In genomic region chr2:135064149-135064548, GRCh38 we compare ENCODE assay signal across 21 cellular contexts. TPM values are rescaled to one million over a fixed set of nuclear protein-coding genes. Genes with fewer than 3 reads are reported as not detected.
A peak's percentile ranks its signal among the peaks of the same experiment; 100 is the strongest.
DNase-seq lines count a peak whose midpoint lies in the region; ATAC-seq, FAIRE-seq and TF ChIP-seq lines count a peak whose summit lies in the region.
"Had no signal": no experiment of that assay in that cellular context is flagged by ENCODE, and none has a peak within 500 bp of the region (broad histone marks: within the 10 kb centered on the region; RNA-seq: fewer than 3 reads in every experiment).

No MANE protein-coding gene starts in this region.

- no peak for DNase-seq in activated CD8-positive, alpha-beta T cell treated with anti-CD3 and anti-CD28 coated beads for 36 hours
- no peak for DNase-seq in activated CD8-positive, alpha-beta T cell treated with anti-CD3 and anti-CD28 coated beads, Interleukin-2, amount 10 ng/mL, durations not matched to agents 7 days and 5 days
- no peak for DNase-seq in stimulated activated naive CD8-positive, alpha-beta T cell treated with anti-CD3 and anti-CD28 coated beads, Interleukin-15, Interleukin-2, amounts not matched to agents 100 U/mL and 50 U/mL, for 24 hours
- no peak for DNase-seq in C1 segment of cervical spinal cord (lab: John Stamatoyannopoulos, UW)
- DNase-seq in medulla oblongata (ENCODE audit: extremely low spot score), result no peak
- DNase-seq: BE2C, Calu3, DMS79 treated with DMSO at 0.1 percent for 48 hours, GF-D8, GOT3, KG1, MM.1S, NCI-H2029 treated with DMSO at 0.1 percent for 48 hours, NCI-H526 treated with DMSO at 0.1 percent for 48 hours, Right ventricle myocardium superior, RPMI8226 had no signal

- no peak for TF ChIP-seq CTCF in activated CD8-positive, alpha-beta T cell treated with anti-CD3 and anti-CD28 coated beads for 36 hours (IDR thresholded peaks at IDR 0.05)

- intact Hi-C loops in activated CD8-positive, alpha-beta T cell treated with anti-CD3 and anti-CD28 coated beads for 36 hours (cut with micrococcal nuclease), result no loop called here

- H3K36me3 Mint-ChIP-seq in activated CD8-positive, alpha-beta T cell treated with anti-CD3 and anti-CD28 coated beads for 36 hours (ENCODE audit: low read depth), result peaks cover 66% of the 10 kb centered on the region
- H3K36me3 Mint-ChIP-seq in activated CD8-positive, alpha-beta T cell treated with anti-CD3 and anti-CD28 coated beads, Interleukin-2, amount 10 ng/mL, durations not matched to agents 7 days and 5 days (ENCODE audit: low read depth), result peaks cover 63% of the 10 kb centered on the region
- H3K36me3 Mint-ChIP-seq in stimulated activated naive CD8-positive, alpha-beta T cell treated with anti-CD3 and anti-CD28 coated beads, Interleukin-15, Interleukin-2, amounts not matched to agents 100 ng/mL and 50 ng/mL, for 24 hours (ENCODE audit: low read depth), result peaks cover 86% of the 10 kb centered on the region

- H3K9me3 Mint-ChIP-seq in activated CD8-positive, alpha-beta T cell treated with anti-CD3 and anti-CD28 coated beads for 36 hours, result peaks cover 8% of the 10 kb centered on the region
- peaks cover 16% of the 10 kb centered on the region for H3K9me3 Mint-ChIP-seq in activated CD8-positive, alpha-beta T cell treated with anti-CD3 and anti-CD28 coated beads, Interleukin-2, amount 10 ng/mL, durations not matched to agents 7 days and 5 days (ENCODE audit: insufficient read depth)
- H3K9me3 Mint-ChIP-seq in stimulated activated naive CD8-positive, alpha-beta T cell treated with anti-CD3 and anti-CD28 coated beads, Interleukin-15, Interleukin-2, amounts not matched to agents 100 ng/mL and 50 ng/mL, for 24 hours, result peaks cover 5% of the 10 kb centered on the region

- peak; percentile 4 for FAIRE-seq in endometrium (lab: Jason Lieb, UNC)
- FAIRE-seq: GM12891 had no signal

- H3K4me3 Mint-ChIP-seq in activated CD8-positive, alpha-beta T cell treated with anti-CD3 and anti-CD28 coated beads for 36 hours, result no peak overlapping the region
- no peak overlapping the region for H3K4me3 Mint-ChIP-seq in activated CD8-positive, alpha-beta T cell treated with anti-CD3 and anti-CD28 coated beads, Interleukin-2, amount 10 ng/mL, durations not matched to agents 7 days and 5 days
- H3K4me3 Mint-ChIP-seq in stimulated activated naive CD8-positive, alpha-beta T cell treated with anti-CD3 and anti-CD28 coated beads, Interleukin-15, Interleukin-2, amounts not matched to agents 100 ng/mL and 50 ng/mL, for 24 hours, result no peak overlapping the region

- peak overlapping the region; percentile 44 for H3K27ac Mint-ChIP-seq in activated CD8-positive, alpha-beta T cell treated with anti-CD3 and anti-CD28 coated beads for 36 hours
- H3K27ac Mint-ChIP-seq in activated CD8-positive, alpha-beta T cell treated with anti-CD3 and anti-CD28 coated beads, Interleukin-2, amount 10 ng/mL, durations not matched to agents 7 days and 5 days, result no peak overlapping the region
- H3K27ac Mint-ChIP-seq in stimulated activated naive CD8-positive, alpha-beta T cell treated with anti-CD3 and anti-CD28 coated beads, Interleukin-15, Interleukin-2, amounts not matched to agents 100 ng/mL and 50 ng/mL, for 24 hours, result peak overlapping the region; percentile 51

- H3K27me3 Mint-ChIP-seq in activated CD8-positive, alpha-beta T cell treated with anti-CD3 and anti-CD28 coated beads for 36 hours, result no peaks in the 10 kb centered on the region
- H3K27me3 Mint-ChIP-seq in activated CD8-positive, alpha-beta T cell treated with anti-CD3 and anti-CD28 coated beads, Interleukin-2, amount 10 ng/mL, durations not matched to agents 7 days and 5 days (ENCODE audit: low read depth), result no peaks in the 10 kb centered on the region
- H3K27me3 Mint-ChIP-seq in stimulated activated naive CD8-positive, alpha-beta T cell treated with anti-CD3 and anti-CD28 coated beads, Interleukin-15, Interleukin-2, amounts not matched to agents 100 ng/mL and 50 ng/mL, for 24 hours, result no peaks in the 10 kb centered on the region

- CTCF ChIA-PET in activated CD8-positive, alpha-beta T cell treated with anti-CD3 and anti-CD28 coated beads for 36 hours (lab: Charles Lee), result interaction anchor here (0.8 kb wide), 1 partner anchor 183 kb away, joined by 3 read pairs; no protein-coding TSS in a partner anchor
- CTCF ChIA-PET in activated CD8-positive, alpha-beta T cell treated with anti-CD3 and anti-CD28 coated beads, Interleukin-2, amount 10 ng/mL, durations not matched to agents 7 days and 5 days (lab: Charles Lee), result no interaction called here

- peaks cover 47% of the 10 kb centered on the region for H3K4me1 Mint-ChIP-seq in activated CD8-positive, alpha-beta T cell treated with anti-CD3 and anti-CD28 coated beads for 36 hours (ENCODE audit: low read depth)
- peaks cover 11% of the 10 kb centered on the region for H3K4me1 Mint-ChIP-seq in activated CD8-positive, alpha-beta T cell treated with anti-CD3 and anti-CD28 coated beads, Interleukin-2, amount 10 ng/mL, durations not matched to agents 7 days and 5 days (ENCODE audit: low read depth)
- H3K4me1 Mint-ChIP-seq in stimulated activated naive CD8-positive, alpha-beta T cell treated with anti-CD3 and anti-CD28 coated beads, Interleukin-15, Interleukin-2, amounts not matched to agents 100 ng/mL and 50 ng/mL, for 24 hours (ENCODE audit: low read depth), result peaks cover 67% of the 10 kb centered on the region

- POLR2A ChIA-PET in activated CD8-positive, alpha-beta T cell treated with anti-CD3 and anti-CD28 coated beads for 36 hours (lab: Charles Lee), result no interaction called here
- POLR2A ChIA-PET in activated CD8-positive, alpha-beta T cell treated with anti-CD3 and anti-CD28 coated beads, Interleukin-2, amount 10 ng/mL, durations not matched to agents 7 days and 5 days (lab: Charles Lee), result no interaction called here

- no peak for ATAC-seq in activated CD8-positive, alpha-beta T cell treated with anti-CD3 and anti-CD28 coated beads for 36 hours
- no peak for ATAC-seq in activated CD8-positive, alpha-beta T cell treated with anti-CD3 and anti-CD28 coated beads, Interleukin-2, amount 10 ng/mL, durations not matched to agents 7 days and 5 days
- ATAC-seq in stimulated activated naive CD8-positive, alpha-beta T cell treated with anti-CD3 and anti-CD28 coated beads, Interleukin-15, Interleukin-2, amounts not matched to agents 100 U/mL and 50 U/mL, for 24 hours, result no peak

RNA-seq across cellular contexts. Expression of gene RAB3GAP1, which starts 12.1 kb away (rescaled TPM):
- 10 to 100 TPM; 24.7 to 25.6 TPM for total RNA-seq in activated CD8-positive, alpha-beta T cell treated with anti-CD3 and anti-CD28 coated beads for 36 hours
- 10 to 100 TPM; 10.3 to 10.7 TPM for total RNA-seq in activated CD8-positive, alpha-beta T cell treated with anti-CD3 and anti-CD28 coated beads, Interleukin-2, amount 10 ng/mL, durations not matched to agents 7 days and 5 days

RNA-seq across cellular contexts. Expression of gene MAP3K19, which starts 16.9 kb away (rescaled TPM):
- total RNA-seq in activated CD8-positive, alpha-beta T cell treated with anti-CD3 and anti-CD28 coated beads for 36 hours, result not detected
- total RNA-seq in activated CD8-positive, alpha-beta T cell treated with anti-CD3 and anti-CD28 coated beads, Interleukin-2, amount 10 ng/mL, durations not matched to agents 7 days and 5 days, result not detected
- total RNA-seq: Calu3, IMR-90, NCI-H460, Right ventricle myocardium superior had no signal
